Comparison of ENCODE assay signal across 18 cellular contexts in the genomic region with DNA sequence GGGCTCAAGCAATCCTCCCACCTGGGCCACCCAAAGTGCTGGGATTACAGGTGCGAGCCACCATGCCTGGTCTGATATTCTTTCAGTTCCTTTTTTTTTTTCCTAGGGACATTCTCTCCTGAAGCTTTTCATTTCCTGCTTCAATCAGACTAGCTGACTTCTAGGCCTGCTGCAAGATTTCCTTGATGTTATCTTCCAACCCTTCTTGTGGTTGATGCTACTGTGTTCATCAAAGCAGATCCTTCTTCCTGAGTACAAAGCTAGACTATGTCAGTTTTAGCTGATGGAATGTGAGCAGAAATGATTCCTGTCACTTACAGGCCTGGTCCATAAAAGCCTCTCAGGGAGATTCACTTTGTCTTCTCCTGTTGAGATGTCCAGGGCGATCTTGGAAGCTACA.
"Had no signal": no experiment of that assay in that cellular context is flagged by ENCODE, and none has a peak within 500 bp of the region (broad histone marks: within the 10 kb centered on the region; RNA-seq: fewer than 3 reads in every experiment).

No MANE protein-coding gene starts in this region.

- H3K27me3 ChIP-seq: transverse colon had no signal

- DNase-seq: activated CD4-positive, alpha-beta T cell treated with anti-CD3 and anti-CD28 coated beads for 36 hours; activated CD8-positive, alpha-beta memory T cell treated with anti-CD3 and anti-CD28 coated beads, Interleukin-2, amount 50 U/mL, for 4 hours; activated CD8-positive, alpha-beta T cell treated with anti-CD3 and anti-CD28 coated beads for 36 hours; activated naive CD4-positive, alpha-beta T cell; cerebellar nuclear complex; endodermal cell; immature natural killer cell; left colon; mucosa of descending colon; natural killer cell; right cardiac atrium; small intestine; SW 1271; transverse colon had no signal

- H3K27ac ChIP-seq: transverse colon, VCaP had no signal

- H3K4me3 Mint-ChIP-seq: activated CD4-positive, alpha-beta T cell treated with anti-CD3 and anti-CD28 coated beads for 36 hours; activated CD8-positive, alpha-beta T cell treated with anti-CD3 and anti-CD28 coated beads for 36 hours; activated T-helper 1 cell treated with anti-CD3 and anti-CD28 coated beads, Interleukin-12 subunit alpha, Interleukin-12 subunit beta, Interleukin-2, Interleukin-4 antibody, amounts not matched to agents 30 ng/mL and 10 ng/mL and 1 ng/mL, durations not matched to agents 14 hours and 24 hours and 36 hours; brain; endodermal cell; immature natural killer cell; natural killer cell; stimulated activated memory B cell treated with anti-CD40 and anti-IgM and Interleukin-4, amounts not matched to agents 10 μg/mL and 1 μg/mL and 100 μg/mL, for 72 hours had no signal

- H3K4me1 Mint-ChIP-seq: stimulated activated memory B cell treated with anti-CD40 and anti-IgM and Interleukin-4, amounts not matched to agents 10 μg/mL and 1 μg/mL and 100 μg/mL, for 72 hours had no signal

- H3K27ac Mint-ChIP-seq: activated CD8-positive, alpha-beta T cell treated with anti-CD3 and anti-CD28 coated beads for 36 hours; activated T-helper 1 cell treated with anti-CD3 and anti-CD28 coated beads, Interleukin-12 subunit alpha, Interleukin-12 subunit beta, Interleukin-2, Interleukin-4 antibody, amounts not matched to agents 30 ng/mL and 10 ng/mL and 1 ng/mL, durations not matched to agents 14 hours and 24 hours and 36 hours; brain; endodermal cell; stimulated activated memory B cell treated with anti-CD40 and anti-IgM and Interleukin-4, amounts not matched to agents 10 μg/mL and 1 μg/mL and 100 μg/mL, for 72 hours had no signal

- H3K4me3 ChIP-seq: mucosa of descending colon, transverse colon had no signal

- H3K27me3 Mint-ChIP-seq: activated CD4-positive, alpha-beta T cell treated with anti-CD3 and anti-CD28 coated beads for 36 hours; activated CD8-positive, alpha-beta T cell treated with anti-CD3 and anti-CD28 coated beads for 36 hours had no signal

- H3K36me3 ChIP-seq: transverse colon had no signal

- H3K36me3 Mint-ChIP-seq: brain; natural killer cell; stimulated activated memory B cell treated with anti-CD40 and anti-IgM and Interleukin-4, amounts not matched to agents 10 μg/mL and 1 μg/mL and 100 μg/mL, for 72 hours had no signal

- H3K9me3 ChIP-seq: mucosa of descending colon, transverse colon had no signal

- ATAC-seq: activated CD4-positive, alpha-beta T cell treated with anti-CD3 and anti-CD28 coated beads for 36 hours; activated CD8-positive, alpha-beta T cell treated with anti-CD3 and anti-CD28 coated beads for 36 hours; left colon; mucosa of descending colon; natural killer cell; right cardiac atrium; stimulated activated memory B cell treated with anti-CD40 and anti-IgM and Interleukin-4, amounts not matched to agents 10 μg/mL and 1 μg/mL and 100 μg/mL, for 72 hours had no signal
